In the genomic region with DNA sequence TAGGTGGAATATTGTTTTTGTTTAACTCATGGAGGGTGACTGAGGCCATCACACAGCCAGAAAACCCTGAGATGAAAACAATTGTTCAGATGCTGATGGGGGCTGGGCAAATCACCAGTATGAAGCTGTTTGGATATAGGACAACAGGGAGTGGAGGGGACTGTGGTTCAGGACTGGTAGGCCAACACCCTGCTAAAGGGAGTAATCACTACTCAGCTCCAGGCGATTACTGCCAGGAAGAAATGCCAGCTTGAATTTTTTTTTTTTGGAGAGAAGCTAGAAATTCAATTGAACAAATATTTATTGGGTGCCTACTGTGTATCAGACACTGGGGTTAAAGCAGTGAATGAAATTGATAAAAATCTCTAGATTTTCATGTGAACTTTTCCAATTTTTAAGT, we compare ENCODE assay signal across 33 cellular contexts. TPM values are rescaled to one million over a fixed set of nuclear protein-coding genes. Genes with fewer than 3 reads are reported as not detected.
"Had no signal": no experiment of that assay in that cellular context is flagged by ENCODE, and none has a peak within 500 bp of the region (broad histone marks: within the 10 kb centered on the region; RNA-seq: fewer than 3 reads in every experiment).

No MANE protein-coding gene starts in this region.

- H3K4me1 Mint-ChIP-seq: stimulated activated effector memory CD8-positive, alpha-beta T cell treated with anti-CD3 and anti-CD28 coated beads, Interleukin-12 subunit alpha, Interleukin-12 subunit beta, amount 100 ng/mL, for 72 hours; stimulated activated memory B cell treated with anti-CD40 and anti-IgM and Interleukin-4, amounts not matched to agents 10 μg/mL and 1 μg/mL and 100 μg/mL, for 72 hours; stimulated activated naive B cell treated with anti-CD40 and anti-IgM and Interleukin-4, amounts not matched to agents 10 μg/mL and 1 μg/mL and 100 μg/mL, for 72 hours; stimulated activated naive CD8-positive, alpha-beta T cell treated with anti-CD3 and anti-CD28 coated beads, Interleukin-15, amount 100 ng/mL, for 72 hours had no signal

- ATAC-seq: stimulated activated effector memory CD8-positive, alpha-beta T cell treated with anti-CD3 and anti-CD28 coated beads, Interleukin-12 subunit alpha, Interleukin-12 subunit beta, amount 100 ng/mL, for 72 hours; stimulated activated memory B cell treated with anti-CD40 and anti-IgM and Interleukin-4, amounts not matched to agents 10 μg/mL and 1 μg/mL and 100 μg/mL, for 72 hours; stimulated activated naive B cell treated with anti-CD40 and anti-IgM and Interleukin-4, amounts not matched to agents 10 μg/mL and 1 μg/mL and 100 μg/mL, for 72 hours; stimulated activated naive CD8-positive, alpha-beta T cell treated with anti-CD3 and anti-CD28 coated beads, Interleukin-15, amount 100 ng/mL, for 72 hours; stimulated activated naive CD8-positive, alpha-beta T cell treated with anti-CD3 and anti-CD28 coated beads, Interleukin-15, Interleukin-2, amounts not matched to agents 100 U/mL and 50 U/mL, for 24 hours; upper lobe of right lung had no signal

- H3K4me1 ChIP-seq: suprapubic skin, testis, transverse colon, upper lobe of left lung, upper lobe of right lung, uterus, vagina had no signal

- H3K27me3 Mint-ChIP-seq: stimulated activated memory B cell treated with anti-CD40 and anti-IgM and Interleukin-4, amounts not matched to agents 10 μg/mL and 1 μg/mL and 100 μg/mL, for 72 hours had no signal

- H3K4me3 ChIP-seq: stomach, suprapubic skin, testis, thoracic aorta, thyroid gland, tibial artery, tibial nerve, transverse colon, upper lobe of left lung, upper lobe of right lung, uterus, vagina had no signal

- H3K9me3 ChIP-seq: stomach, suprapubic skin, testis, thoracic aorta, thyroid gland, tibial artery, tibial nerve, transverse colon, upper lobe of left lung, upper lobe of right lung, uterus, vagina had no signal

- DNase-seq: stimulated activated CD4-positive, alpha-beta T cell treated with anti-CD3 and anti-CD28 coated beads, Interleukin-2, amount 100 ng/mL, for 48 hours; stimulated activated CD4-positive, alpha-beta T cell treated with anti-CD3 and anti-CD28 coated beads, Interleukin-4, amount 100 ng/mL, for 1 hour; stimulated activated CD4-positive, alpha-beta T cell treated with anti-CD3 and anti-CD28 coated beads, Interleukin-4, amount 100 ng/mL, for 24 hours; stimulated activated CD4-positive, alpha-beta T cell treated with anti-CD3 and anti-CD28 coated beads, Interleukin-4, amount 100 ng/mL, for 4 hours; stimulated activated CD8-positive, alpha-beta memory T cell treated with anti-CD3 and anti-CD28 coated beads, Interleukin-4, amount 100 ng/mL, for 48 hours; stimulated activated naive B cell treated with anti-CD40 and anti-IgM and Interleukin-4, amounts not matched to agents 10 μg/mL and 1 μg/mL and 100 μg/mL, for 72 hours; stimulated activated naive CD4-positive, alpha-beta T cell; stimulated activated naive CD4-positive, alpha-beta T cell treated with Interleukin-2 at 50 U/mL for 16 hours; stimulated activated naive CD8-positive, alpha-beta T cell treated with anti-CD3 and anti-CD28 coated beads, Interleukin-15, amount 100 ng/mL, for 72 hours; stimulated activated naive CD8-positive, alpha-beta T cell treated with anti-CD3 and anti-CD28 coated beads, Interleukin-15, Interleukin-2, amounts not matched to agents 100 U/mL and 50 U/mL, for 24 hours; stomach; substantia nigra; testis; thyroid gland; tibial artery; transverse colon; trophoblast cell; upper lobe of left lung; upper lobe of right lung; uterus had no signal

- H3K36me3 ChIP-seq: stomach, suprapubic skin, thoracic aorta, thyroid gland, tibial artery, tibial nerve, transverse colon, upper lobe of left lung, upper lobe of right lung, uterus, vagina had no signal

- H3K36me3 Mint-ChIP-seq: stimulated activated effector memory CD8-positive, alpha-beta T cell treated with anti-CD3 and anti-CD28 coated beads, Interleukin-12 subunit alpha, Interleukin-12 subunit beta, amount 100 ng/mL, for 72 hours; stimulated activated memory B cell treated with anti-CD40 and anti-IgM and Interleukin-4, amounts not matched to agents 10 μg/mL and 1 μg/mL and 100 μg/mL, for 72 hours; stimulated activated naive B cell treated with anti-CD40 and anti-IgM and Interleukin-4, amounts not matched to agents 10 μg/mL and 1 μg/mL and 100 μg/mL, for 72 hours; type B pancreatic cell had no signal

- H3K27ac ChIP-seq: stomach, suprapubic skin, testis, thoracic aorta, thyroid gland, tibial artery, tibial nerve, transverse colon, upper lobe of left lung, upper lobe of right lung, uterus, vagina had no signal

- H3K27ac Mint-ChIP-seq: stimulated activated effector memory CD8-positive, alpha-beta T cell treated with anti-CD3 and anti-CD28 coated beads, Interleukin-12 subunit alpha, Interleukin-12 subunit beta, amount 100 ng/mL, for 72 hours; stimulated activated memory B cell treated with anti-CD40 and anti-IgM and Interleukin-4, amounts not matched to agents 10 μg/mL and 1 μg/mL and 100 μg/mL, for 72 hours; stimulated activated naive B cell treated with anti-CD40 and anti-IgM and Interleukin-4, amounts not matched to agents 10 μg/mL and 1 μg/mL and 100 μg/mL, for 72 hours; stimulated activated naive CD8-positive, alpha-beta T cell treated with anti-CD3 and anti-CD28 coated beads, Interleukin-15, amount 100 ng/mL, for 72 hours; stimulated activated naive CD8-positive, alpha-beta T cell treated with anti-CD3 and anti-CD28 coated beads, Interleukin-15, Interleukin-2, amounts not matched to agents 100 ng/mL and 50 ng/mL, for 24 hours; type B pancreatic cell had no signal

- FAIRE-seq: urothelium cell line had no signal

- H3K4me3 Mint-ChIP-seq: stimulated activated effector memory CD8-positive, alpha-beta T cell treated with anti-CD3 and anti-CD28 coated beads, Interleukin-12 subunit alpha, Interleukin-12 subunit beta, amount 100 ng/mL, for 72 hours; stimulated activated memory B cell treated with anti-CD40 and anti-IgM and Interleukin-4, amounts not matched to agents 10 μg/mL and 1 μg/mL and 100 μg/mL, for 72 hours; stimulated activated naive B cell treated with anti-CD40 and anti-IgM and Interleukin-4, amounts not matched to agents 10 μg/mL and 1 μg/mL and 100 μg/mL, for 72 hours; stimulated activated naive CD8-positive, alpha-beta T cell treated with anti-CD3 and anti-CD28 coated beads, Interleukin-15, amount 100 ng/mL, for 72 hours; stimulated activated naive CD8-positive, alpha-beta T cell treated with anti-CD3 and anti-CD28 coated beads, Interleukin-15, Interleukin-2, amounts not matched to agents 100 ng/mL and 50 ng/mL, for 24 hours; type B pancreatic cell had no signal

- H3K27me3 ChIP-seq: stomach, suprapubic skin, testis, thyroid gland, tibial artery, tibial nerve, transverse colon, upper lobe of left lung, upper lobe of right lung, uterus, vagina had no signal

- H3K9me3 Mint-ChIP-seq: stimulated activated naive CD8-positive, alpha-beta T cell treated with anti-CD3 and anti-CD28 coated beads, Interleukin-15, amount 100 ng/mL, for 72 hours; stimulated activated naive CD8-positive, alpha-beta T cell treated with anti-CD3 and anti-CD28 coated beads, Interleukin-15, Interleukin-2, amounts not matched to agents 100 ng/mL and 50 ng/mL, for 24 hours had no signal

RNA-seq across cellular contexts. Expression of gene TNP1, which starts 37.4 kb away (rescaled TPM):
- total RNA-seq: stomach, subcutaneous adipose tissue, suprapubic skin, temporal lobe, thoracic aorta, tibial nerve, transverse colon, upper lobe of left lung, upper lobe of right lung, ureter, urinary bladder, uterus, vagina had no signal
- polyA plus RNA-seq: stomach, urinary bladder had no signal
